17 cellular contexts compared by ENCODE assay signal in the genomic region with DNA sequence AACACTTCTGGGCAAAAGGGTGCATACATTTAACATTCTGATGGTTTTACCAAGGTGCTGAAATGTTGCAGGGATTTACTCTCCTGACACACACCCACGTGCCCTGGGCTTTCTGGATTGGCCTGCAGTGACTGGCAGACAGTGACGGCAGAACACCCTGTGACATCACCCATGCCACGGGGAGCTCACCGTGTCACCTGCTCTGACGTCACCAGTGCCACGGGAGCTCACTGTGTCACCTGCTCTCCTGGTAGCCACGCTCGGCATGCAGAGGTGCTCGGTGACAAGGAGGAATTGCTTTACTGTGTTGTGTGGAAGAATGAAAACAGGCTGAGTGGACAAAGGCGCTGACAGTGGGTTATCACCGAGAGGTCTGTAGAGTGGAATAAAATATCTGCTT.
DNase-seq lines count a peak whose midpoint lies in the region; ATAC-seq and TF ChIP-seq lines count a peak whose summit lies in the region.
"Had no signal": no experiment of that assay in that cellular context is flagged by ENCODE, and none has a peak within 500 bp of the region (broad histone marks: within the 10 kb centered on the region; RNA-seq: fewer than 3 reads in every experiment).

No MANE protein-coding gene starts in this region.

- no TSS peak for BruUV-seq in Caco-2 (replicated peaks; lab: Mats Ljungman, UMichigan)

- peaks cover 7% of the 10 kb centered on the region for H3K9me3 Mint-ChIP-seq in activated T-cell treated with anti-CD3 and anti-CD28 coated beads, Interleukin-2, amount 50 U/mL, for 4 hours
- H3K9me3 Mint-ChIP-seq in central memory CD8-positive, alpha-beta T cell = no peaks in the 10 kb centered on the region
- no peaks in the 10 kb centered on the region for H3K9me3 Mint-ChIP-seq in Caco-2 (ENCODE audit: unreplicated experiment)
- H3K9me3 Mint-ChIP-seq: type B pancreatic cell had no signal

- H3K4me3 Mint-ChIP-seq in activated T-cell treated with anti-CD3 and anti-CD28 coated beads, Interleukin-2, amount 50 U/mL, for 4 hours = peak overlapping the region; percentile 37
- peak overlapping the region; percentile 47 for H3K4me3 Mint-ChIP-seq in central memory CD8-positive, alpha-beta T cell
- H3K4me3 Mint-ChIP-seq in Caco-2 (ENCODE audit: unreplicated experiment) = no peak overlapping the region
- H3K4me3 Mint-ChIP-seq: type B pancreatic cell had no signal

- no peak for ATAC-seq in activated T-cell treated with anti-CD3 and anti-CD28 coated beads, Interleukin-2, amount 50 U/mL, for 4 hours
- no peak for ATAC-seq in central memory CD8-positive, alpha-beta T cell (replicated peaks; ENCODE audit: extremely low read depth, poor library complexity, severe bottlenecking)
- ATAC-seq: Panc1 had no signal

- H3K36me3 ChIP-seq in Peyer's patch (peaks cover 0 to 10% (median 0%) of the 10 kb centered on the region in 3 donors), rectal smooth muscle tissue (ENCODE audit: control insufficient read depth, insufficient read depth, low read length) (peaks cover 9% of the 10 kb centered on the region), Caco-2 (ENCODE audit: control insufficient read depth, insufficient read depth, low read length) (no peaks in the 10 kb centered on the region)

- no peak for DNase-seq in activated T-cell treated with anti-CD3 and anti-CD28 coated beads, Interleukin-2, amount 50 U/mL, for 4 hours
- DNase-seq in activated T-cell treated with anti-CD3 and anti-CD28 coated beads, Interleukin-2, amount 50 U/mL, for 48 hours = no peak
- peak in 2 of 3 donors; percentile 37 to 45 for DNase-seq in Peyer's patch
- no peak for DNase-seq in central memory CD8-positive, alpha-beta T cell (ENCODE audit: low spot score in 2 of 2)
- no peak for DNase-seq in AG08396 (ENCODE audit: low spot score)
- DNase-seq in Caco-2 = no peak
- DNase-seq in NCI-H510A treated with DMSO at 0.1 percent for 48 hours (lab: John Stamatoyannopoulos, UW) = no peak
- DNase-seq: ACHN, midbrain, MM.1S, NCI-H1930, NCI-H69 had no signal

- no peaks in the 10 kb centered on the region for H3K9me3 ChIP-seq in Peyer's patch
- no peaks in the 10 kb centered on the region for H3K9me3 ChIP-seq in Caco-2

- TF ChIP-seq CTCF in Peyer's patch (IDR thresholded peaks at IDR 0.05) (no peak), Caco-2 (IDR thresholded peaks at IDR 0.05; ENCODE audit: insufficient read depth in 1 of 2, low read depth in 1 of 2, low read length in 1 of 2, severe bottlenecking in 1 of 2, unreplicated experiment in 1 of 2) (no peak)

- TF ChIP-seq POLR2A in Peyer's patch (IDR thresholded peaks at IDR 0.05) = no peak

- H3K27ac ChIP-seq in Peyer's patch (peak overlapping the region in 2 of 4 donors; percentile 28 to 52), rectal smooth muscle tissue (ENCODE audit: low read depth, low read length) (peak overlapping the region; percentile 22)
- H3K27ac ChIP-seq: VCaP had no signal

- no peak overlapping the region for H3K9ac ChIP-seq in rectal smooth muscle tissue (ENCODE audit: low read length)

- CTCF ChIA-PET in Caco-2 (lab: Charles Lee) = no interaction called here

- H3K4me1 Mint-ChIP-seq in activated T-cell treated with anti-CD3 and anti-CD28 coated beads, Interleukin-2, amount 50 U/mL, for 4 hours (ENCODE audit: low read depth) = peaks cover 28% of the 10 kb centered on the region
- peaks cover 14% of the 10 kb centered on the region for H3K4me1 Mint-ChIP-seq in central memory CD8-positive, alpha-beta T cell
- H3K4me1 Mint-ChIP-seq in Caco-2 (ENCODE audit: low read depth, unreplicated experiment) = no peaks in the 10 kb centered on the region

- H3K27ac Mint-ChIP-seq in central memory CD8-positive, alpha-beta T cell (ENCODE audit: low read depth) = peak overlapping the region; percentile 88
- H3K27ac Mint-ChIP-seq in Caco-2 (ENCODE audit: unreplicated experiment) = no peak overlapping the region
- H3K27ac Mint-ChIP-seq: type B pancreatic cell had no signal

- H3K27me3 ChIP-seq in Peyer's patch (no peaks in the 10 kb centered on the region), rectal smooth muscle tissue (ENCODE audit: control insufficient read depth, insufficient read depth, low read length) (no peaks in the 10 kb centered on the region), Caco-2 (replicated peaks; ENCODE audit: control insufficient read depth, insufficient read depth, low read length) (no peaks in the 10 kb centered on the region; the same call in 1 of the 2 replicates)

- H3K4me1 ChIP-seq in Peyer's patch (peaks cover 0 to 6% (median 0%) of the 10 kb centered on the region in 4 donors), rectal smooth muscle tissue (ENCODE audit: control insufficient read depth, insufficient read depth, low read length) (no peaks in the 10 kb centered on the region), Caco-2 (no peaks in the 10 kb centered on the region)

- H3K4me3 ChIP-seq in Peyer's patch (no peak overlapping the region), rectal smooth muscle tissue (ENCODE audit: low read length) (no peak overlapping the region), Caco-2 (ENCODE audit: low read depth, low read length) (no peak overlapping the region)
- H3K4me3 ChIP-seq: skin epidermis had no signal

- POLR2A ChIA-PET in Caco-2 (lab: Charles Lee) = no interaction called here

- peaks cover 7% of the 10 kb centered on the region for H3K36me3 Mint-ChIP-seq in activated T-cell treated with anti-CD3 and anti-CD28 coated beads, Interleukin-2, amount 50 U/mL, for 4 hours (ENCODE audit: insufficient read depth)
- peaks cover 1% of the 10 kb centered on the region for H3K36me3 Mint-ChIP-seq in central memory CD8-positive, alpha-beta T cell (ENCODE audit: insufficient read depth)
- H3K36me3 Mint-ChIP-seq in Caco-2 (ENCODE audit: insufficient read depth, unreplicated experiment) = no peaks in the 10 kb centered on the region

- intact Hi-C loops in Caco-2 (cut with micrococcal nuclease; ENCODE audit: unreplicated experiment) = no loop called here

- no peaks in the 10 kb centered on the region for H3K27me3 Mint-ChIP-seq in activated T-cell treated with anti-CD3 and anti-CD28 coated beads, Interleukin-2, amount 50 U/mL, for 4 hours (ENCODE audit: low read depth)
- H3K27me3 Mint-ChIP-seq in central memory CD8-positive, alpha-beta T cell = no peaks in the 10 kb centered on the region
- peaks cover 9% of the 10 kb centered on the region for H3K27me3 Mint-ChIP-seq in Caco-2 (ENCODE audit: insufficient read depth, unreplicated experiment)
- H3K27me3 Mint-ChIP-seq: type B pancreatic cell had no signal

Comparison
In these comparisons a context has a peak if more than half of its experiments do, and no peak if none do; other contexts are left out.
1. DNase-seq: peak in Peyer's patch (2 of 3); none in activated T-cell treated with anti-CD3 and anti-CD28 coated beads, Interleukin-2, amount 50 U/mL, for 4 hours (single experiment), activated T-cell treated with anti-CD3 and anti-CD28 coated beads, Interleukin-2, amount 50 U/mL, for 48 hours (0 of 2), central memory CD8-positive, alpha-beta T cell (0 of 2), AG08396 (single experiment), Caco-2 (0 of 2) and NCI-H510A treated with DMSO at 0.1 percent for 48 hours (single experiment).